ENCODE assay signal across 1 cellular context in genomic region chr17:66307257-66307656, GRCh38.
TF ChIP-seq lines count a peak whose summit lies in the region.

No MANE protein-coding gene starts in this region.

TF ChIP-seq in GM12891, 5 proteins besides CTCF, POLR2A, EP300 and RAD21 (continued from another document):
- TF ChIP-seq PAX5 (IDR thresholded peaks at IDR 0.05; ENCODE audit: insufficient read depth, low read length, severe bottlenecking): no peak
